1 cellular context compared by ENCODE assay signal in the genomic region with DNA sequence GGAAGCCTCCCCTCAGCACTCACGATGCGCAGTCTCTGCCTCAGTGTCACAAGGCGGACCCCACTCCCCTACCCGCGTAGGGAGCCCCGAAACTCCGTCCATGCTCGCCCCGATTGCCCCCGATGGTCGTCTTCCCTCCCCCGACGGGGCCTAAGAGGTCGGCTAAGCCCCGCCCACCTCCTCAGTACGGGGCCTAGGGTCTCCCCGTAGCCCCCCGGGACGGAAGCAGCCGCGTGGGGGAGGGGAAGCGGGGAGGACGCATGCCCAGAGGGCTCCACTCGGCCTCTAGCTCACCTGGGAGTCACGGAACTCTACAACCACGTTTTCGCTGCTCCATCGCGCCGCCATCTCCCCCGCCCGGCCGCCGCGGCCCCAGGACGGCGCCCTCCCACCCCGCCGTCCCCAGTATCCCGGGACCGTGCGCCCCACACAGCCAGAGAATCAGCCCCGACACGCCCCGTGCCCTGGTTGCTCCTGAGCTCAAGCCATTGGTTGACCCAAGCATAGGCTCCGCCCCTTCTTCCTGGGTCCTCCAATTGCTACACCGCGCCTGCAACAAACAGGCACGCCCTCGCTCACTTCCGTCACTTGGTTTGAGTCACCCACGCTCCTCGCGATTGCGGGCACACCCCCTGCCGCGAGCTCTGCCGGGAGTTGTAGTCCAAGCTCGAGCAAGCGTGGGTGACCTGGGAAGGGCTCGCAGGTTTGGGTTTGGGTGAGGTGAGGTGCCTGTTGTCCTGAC.
TF ChIP-seq lines count a peak whose summit lies in the region.

A gene with protein sequence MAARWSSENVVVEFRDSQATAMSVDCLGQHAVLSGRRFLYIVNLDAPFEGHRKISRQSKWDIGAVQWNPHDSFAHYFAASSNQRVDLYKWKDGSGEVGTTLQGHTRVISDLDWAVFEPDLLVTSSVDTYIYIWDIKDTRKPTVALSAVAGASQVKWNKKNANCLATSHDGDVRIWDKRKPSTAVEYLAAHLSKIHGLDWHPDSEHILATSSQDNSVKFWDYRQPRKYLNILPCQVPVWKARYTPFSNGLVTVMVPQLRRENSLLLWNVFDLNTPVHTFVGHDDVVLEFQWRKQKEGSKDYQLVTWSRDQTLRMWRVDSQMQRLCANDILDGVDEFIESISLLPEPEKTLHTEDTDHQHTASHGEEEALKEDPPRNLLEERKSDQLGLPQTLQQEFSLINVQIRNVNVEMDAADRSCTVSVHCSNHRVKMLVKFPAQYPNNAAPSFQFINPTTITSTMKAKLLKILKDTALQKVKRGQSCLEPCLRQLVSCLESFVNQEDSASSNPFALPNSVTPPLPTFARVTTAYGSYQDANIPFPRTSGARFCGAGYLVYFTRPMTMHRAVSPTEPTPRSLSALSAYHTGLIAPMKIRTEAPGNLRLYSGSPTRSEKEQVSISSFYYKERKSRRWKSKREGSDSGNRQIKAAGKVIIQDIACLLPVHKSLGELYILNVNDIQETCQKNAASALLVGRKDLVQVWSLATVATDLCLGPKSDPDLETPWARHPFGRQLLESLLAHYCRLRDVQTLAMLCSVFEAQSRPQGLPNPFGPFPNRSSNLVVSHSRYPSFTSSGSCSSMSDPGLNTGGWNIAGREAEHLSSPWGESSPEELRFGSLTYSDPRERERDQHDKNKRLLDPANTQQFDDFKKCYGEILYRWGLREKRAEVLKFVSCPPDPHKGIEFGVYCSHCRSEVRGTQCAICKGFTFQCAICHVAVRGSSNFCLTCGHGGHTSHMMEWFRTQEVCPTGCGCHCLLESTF (minus strand): TSS at position 454 of the 742 bp plus-strand sequence. CDS start 106 bp downstream, at position 348.

TF ChIP-seq in K562, 482 proteins besides CTCF, POLR2A, EP300 and RAD21 (continued from another document and continues in another):
- TF ChIP-seq, protein P1, sequence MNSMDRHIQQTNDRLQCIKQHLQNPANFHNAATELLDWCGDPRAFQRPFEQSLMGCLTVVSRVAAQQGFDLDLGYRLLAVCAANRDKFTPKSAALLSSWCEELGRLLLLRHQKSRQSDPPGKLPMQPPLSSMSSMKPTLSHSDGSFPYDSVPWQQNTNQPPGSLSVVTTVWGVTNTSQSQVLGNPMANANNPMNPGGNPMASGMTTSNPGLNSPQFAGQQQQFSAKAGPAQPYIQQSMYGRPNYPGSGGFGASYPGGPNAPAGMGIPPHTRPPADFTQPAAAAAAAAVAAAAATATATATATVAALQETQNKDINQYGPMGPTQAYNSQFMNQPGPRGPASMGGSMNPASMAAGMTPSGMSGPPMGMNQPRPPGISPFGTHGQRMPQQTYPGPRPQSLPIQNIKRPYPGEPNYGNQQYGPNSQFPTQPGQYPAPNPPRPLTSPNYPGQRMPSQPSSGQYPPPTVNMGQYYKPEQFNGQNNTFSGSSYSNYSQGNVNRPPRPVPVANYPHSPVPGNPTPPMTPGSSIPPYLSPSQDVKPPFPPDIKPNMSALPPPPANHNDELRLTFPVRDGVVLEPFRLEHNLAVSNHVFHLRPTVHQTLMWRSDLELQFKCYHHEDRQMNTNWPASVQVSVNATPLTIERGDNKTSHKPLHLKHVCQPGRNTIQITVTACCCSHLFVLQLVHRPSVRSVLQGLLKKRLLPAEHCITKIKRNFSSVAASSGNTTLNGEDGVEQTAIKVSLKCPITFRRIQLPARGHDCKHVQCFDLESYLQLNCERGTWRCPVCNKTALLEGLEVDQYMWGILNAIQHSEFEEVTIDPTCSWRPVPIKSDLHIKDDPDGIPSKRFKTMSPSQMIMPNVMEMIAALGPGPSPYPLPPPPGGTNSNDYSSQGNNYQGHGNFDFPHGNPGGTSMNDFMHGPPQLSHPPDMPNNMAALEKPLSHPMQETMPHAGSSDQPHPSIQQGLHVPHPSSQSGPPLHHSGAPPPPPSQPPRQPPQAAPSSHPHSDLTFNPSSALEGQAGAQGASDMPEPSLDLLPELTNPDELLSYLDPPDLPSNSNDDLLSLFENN (IDR thresholded peaks at IDR 0.05; ENCODE audit: low read depth in 2 of 2, low read length in 2 of 2), result no peak
- TF ChIP-seq TRIM24 (IDR thresholded peaks at IDR 0.05), result no peak
- TF ChIP-seq JUNB (CRISPR knock-in tag; conservative IDR thresholded peaks at IDR 0.05), result no peak
- no peak for TF ChIP-seq HMG20A (CRISPR knock-in tag; conservative IDR thresholded peaks at IDR 0.05)
- peak; percentile 89 for TF ChIP-seq CREB1 (IDR thresholded peaks at IDR 0.05)
- peak; percentile 76; the same call in 1 of the 2 replicates for TF ChIP-seq CREB1 (CRISPR knock-in tag; IDR thresholded peaks at IDR 0.05)
- TF ChIP-seq GATA2 (CRISPR knock-in tag; IDR thresholded peaks at IDR 0.05), result no peak
- TF ChIP-seq SRSF1 (IDR thresholded peaks at IDR 0.05; ENCODE audit: low read depth, low read length), result no peak
- no peak for TF ChIP-seq HDAC3 (IDR thresholded peaks at IDR 0.05; ENCODE audit: borderline replicate concordance, partially characterized antibody)
- TF ChIP-seq IRF2 (CRISPR knock-in tag; IDR thresholded peaks at IDR 0.05), result no peak
- TF ChIP-seq ESRRA (IDR thresholded peaks at IDR 0.05; ENCODE audit: borderline replicate concordance, low read depth), result peak; percentile 70; the same call in 1 of the 2 replicates
- peak in 1 of 2 experiments; percentile 6; a peak in 1 of 4 replicates for TF ChIP-seq KDM1A (IDR thresholded peaks at IDR 0.05)
- no peak for TF ChIP-seq SMAD4 (CRISPR knock-in tag; conservative IDR thresholded peaks at IDR 0.05)
- TF ChIP-seq CBX1 (IDR thresholded peaks at IDR 0.05; ENCODE audit: low read depth), result no peak
- TF ChIP-seq CBFB (CRISPR knock-in tag; IDR thresholded peaks at IDR 0.05), result no peak
- TF ChIP-seq, protein P2, sequence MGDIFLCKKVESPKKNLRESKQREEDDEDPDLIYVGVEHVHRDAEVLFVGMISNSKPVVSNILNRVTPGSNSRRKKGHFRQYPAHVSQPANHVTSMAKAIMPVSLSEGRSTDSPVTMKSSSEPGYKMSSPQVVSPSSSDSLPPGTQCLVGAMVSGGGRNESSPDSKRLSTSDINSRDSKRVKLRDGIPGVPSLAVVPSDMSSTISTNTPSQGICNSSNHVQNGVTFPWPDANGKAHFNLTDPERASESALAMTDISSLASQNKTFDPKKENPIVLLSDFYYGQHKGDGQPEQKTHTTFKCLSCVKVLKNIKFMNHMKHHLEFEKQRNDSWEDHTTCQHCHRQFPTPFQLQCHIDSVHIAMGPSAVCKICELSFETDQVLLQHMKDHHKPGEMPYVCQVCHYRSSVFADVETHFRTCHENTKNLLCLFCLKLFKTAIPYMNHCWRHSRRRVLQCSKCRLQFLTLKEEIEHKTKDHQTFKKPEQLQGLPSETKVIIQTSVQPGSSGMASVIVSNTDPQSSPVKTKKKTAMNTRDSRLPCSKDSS (IDR thresholded peaks at IDR 0.05; ENCODE audit: low read depth, partially characterized antibody), result no peak
- TF ChIP-seq OTX1 (CRISPR knock-in tag; IDR thresholded peaks at IDR 0.05), result no peak
- TF ChIP-seq HNRNPLL (IDR thresholded peaks at IDR 0.05; ENCODE audit: low read depth, low read length, poor library complexity, severe bottlenecking), result peak; percentile 45
- TF ChIP-seq ZNF740 (CRISPR knock-in tag; IDR thresholded peaks at IDR 0.05), result no peak
- no peak for TF ChIP-seq ZNF740 (tag; IDR thresholded peaks at IDR 0.05)
- peak; percentile 64; the same call in 1 of the 2 replicates for TF ChIP-seq ZBTB1 (CRISPR knock-in tag; IDR thresholded peaks at IDR 0.05; ENCODE audit: borderline replicate concordance, low read depth)
- TF ChIP-seq PHB (CRISPR knock-in tag; IDR thresholded peaks at IDR 0.05), result no peak
- no peak for TF ChIP-seq FOXP4 (CRISPR knock-in tag; IDR thresholded peaks at IDR 0.05; ENCODE audit: borderline replicate concordance)
- TF ChIP-seq FOSL1 (tag; conservative IDR thresholded peaks at IDR 0.05), result peak; percentile 87; the same call in 1 of the 2 replicates
- no peak for TF ChIP-seq ZNF589 (CRISPR knock-in tag; IDR thresholded peaks at IDR 0.05; ENCODE audit: low read depth)
- no peak for TF ChIP-seq HIVEP1 (CRISPR knock-in tag; IDR thresholded peaks at IDR 0.05)
- TF ChIP-seq, protein P3, sequence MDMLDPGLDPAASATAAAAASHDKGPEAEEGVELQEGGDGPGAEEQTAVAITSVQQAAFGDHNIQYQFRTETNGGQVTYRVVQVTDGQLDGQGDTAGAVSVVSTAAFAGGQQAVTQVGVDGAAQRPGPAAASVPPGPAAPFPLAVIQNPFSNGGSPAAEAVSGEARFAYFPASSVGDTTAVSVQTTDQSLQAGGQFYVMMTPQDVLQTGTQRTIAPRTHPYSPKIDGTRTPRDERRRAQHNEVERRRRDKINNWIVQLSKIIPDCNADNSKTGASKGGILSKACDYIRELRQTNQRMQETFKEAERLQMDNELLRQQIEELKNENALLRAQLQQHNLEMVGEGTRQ (CRISPR knock-in tag; IDR thresholded peaks at IDR 0.05), result no peak
- no peak for TF ChIP-seq ZNF274 (IDR thresholded peaks at IDR 0.05; ENCODE audit: borderline replicate concordance, low read depth, low read length)
- no peak for TF ChIP-seq LEF1 (IDR thresholded peaks at IDR 0.05)
- no peak for TF ChIP-seq SIRT6 (IDR thresholded peaks at IDR 0.05; ENCODE audit: low read depth, low read length)
- no peak for TF ChIP-seq FOXM1 (IDR thresholded peaks at IDR 0.05; ENCODE audit: low read depth)
- no peak for TF ChIP-seq FOXM1 (CRISPR knock-in tag; IDR thresholded peaks at IDR 0.05; ENCODE audit: low read depth)
- no peak for TF ChIP-seq ELF2 (CRISPR knock-in tag; IDR thresholded peaks at IDR 0.05)
- TF ChIP-seq MCM2 (IDR thresholded peaks at IDR 0.05; ENCODE audit: low read depth), result no peak
- no peak for TF ChIP-seq HNRNPL (IDR thresholded peaks at IDR 0.05; ENCODE audit: low read depth, low read length)
- TF ChIP-seq HOXB6 (CRISPR knock-in tag; IDR thresholded peaks at IDR 0.05; ENCODE audit: borderline replicate concordance), result no peak
- TF ChIP-seq BRD9 (IDR thresholded peaks at IDR 0.05; ENCODE audit: low read depth, partially characterized antibody), result no peak
- TF ChIP-seq, protein P4, sequence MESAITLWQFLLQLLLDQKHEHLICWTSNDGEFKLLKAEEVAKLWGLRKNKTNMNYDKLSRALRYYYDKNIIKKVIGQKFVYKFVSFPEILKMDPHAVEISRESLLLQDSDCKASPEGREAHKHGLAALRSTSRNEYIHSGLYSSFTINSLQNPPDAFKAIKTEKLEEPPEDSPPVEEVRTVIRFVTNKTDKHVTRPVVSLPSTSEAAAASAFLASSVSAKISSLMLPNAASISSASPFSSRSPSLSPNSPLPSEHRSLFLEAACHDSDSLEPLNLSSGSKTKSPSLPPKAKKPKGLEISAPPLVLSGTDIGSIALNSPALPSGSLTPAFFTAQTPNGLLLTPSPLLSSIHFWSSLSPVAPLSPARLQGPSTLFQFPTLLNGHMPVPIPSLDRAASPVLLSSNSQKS (CRISPR knock-in tag; IDR thresholded peaks at IDR 0.05), result no peak
- TF ChIP-seq, protein P5, sequence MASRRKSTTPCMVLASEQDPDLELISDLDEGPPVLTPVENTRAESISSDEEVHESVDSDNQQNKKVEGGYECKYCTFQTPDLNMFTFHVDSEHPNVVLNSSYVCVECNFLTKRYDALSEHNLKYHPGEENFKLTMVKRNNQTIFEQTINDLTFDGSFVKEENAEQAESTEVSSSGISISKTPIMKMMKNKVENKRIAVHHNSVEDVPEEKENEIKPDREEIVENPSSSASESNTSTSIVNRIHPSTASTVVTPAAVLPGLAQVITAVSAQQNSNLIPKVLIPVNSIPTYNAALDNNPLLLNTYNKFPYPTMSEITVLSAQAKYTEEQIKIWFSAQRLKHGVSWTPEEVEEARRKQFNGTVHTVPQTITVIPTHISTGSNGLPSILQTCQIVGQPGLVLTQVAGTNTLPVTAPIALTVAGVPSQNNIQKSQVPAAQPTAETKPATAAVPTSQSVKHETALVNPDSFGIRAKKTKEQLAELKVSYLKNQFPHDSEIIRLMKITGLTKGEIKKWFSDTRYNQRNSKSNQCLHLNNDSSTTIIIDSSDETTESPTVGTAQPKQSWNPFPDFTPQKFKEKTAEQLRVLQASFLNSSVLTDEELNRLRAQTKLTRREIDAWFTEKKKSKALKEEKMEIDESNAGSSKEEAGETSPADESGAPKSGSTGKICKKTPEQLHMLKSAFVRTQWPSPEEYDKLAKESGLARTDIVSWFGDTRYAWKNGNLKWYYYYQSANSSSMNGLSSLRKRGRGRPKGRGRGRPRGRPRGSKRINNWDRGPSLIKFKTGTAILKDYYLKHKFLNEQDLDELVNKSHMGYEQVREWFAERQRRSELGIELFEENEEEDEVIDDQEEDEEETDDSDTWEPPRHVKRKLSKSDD (conservative IDR thresholded peaks at IDR 0.05; ENCODE audit: low read length), result no peak
- TF ChIP-seq ERF (CRISPR knock-in tag; IDR thresholded peaks at IDR 0.05), result no peak
- no peak for TF ChIP-seq WHSC1 (IDR thresholded peaks at IDR 0.05; ENCODE audit: low read length)
- no peak for TF ChIP-seq E4F1 (CRISPR knock-in tag; IDR thresholded peaks at IDR 0.05; ENCODE audit: borderline replicate concordance)
- no peak for TF ChIP-seq EWSR1 (IDR thresholded peaks at IDR 0.05; ENCODE audit: borderline replicate concordance, low read depth, partially characterized antibody)
